ENCODE assay signal across 28 cellular contexts in genomic region chr5:174210927-174211326, GRCh38.
DNase-seq lines count a peak whose midpoint lies in the region; FAIRE-seq and TF ChIP-seq lines count a peak whose summit lies in the region.
"Had no signal": no experiment of that assay in that cellular context is flagged by ENCODE, and none has a peak within 500 bp of the region (broad histone marks: within the 10 kb centered on the region; RNA-seq: fewer than 3 reads in every experiment).

No MANE protein-coding gene starts in this region.

- no peaks in the 10 kb centered on the region for H3K9me3 ChIP-seq in iPS-20b (ENCODE audit: insufficient read depth, low read depth, low read length)
- H3K9me3 ChIP-seq in neural progenitor cell (ENCODE audit: low read depth) = no peaks in the 10 kb centered on the region
- no peaks in the 10 kb centered on the region for H3K9me3 ChIP-seq in kidney (ENCODE audit: control insufficient read depth in 1 of 2, low read length in 2 of 2)
- H3K9me3 ChIP-seq: A549, BLaER1 had no signal

- H3K4me2 ChIP-seq in neural progenitor cell = peak overlapping the region; percentile 51
- H3K4me2 ChIP-seq: A549, BLaER1 had no signal

- H3K9me3 Mint-ChIP-seq in brain (no peaks in the 10 kb centered on the region), neural progenitor cell (no peaks in the 10 kb centered on the region)

- peaks cover 7% of the 10 kb centered on the region; the same call in 1 of the 2 replicates for H3K4me1 ChIP-seq in iPS-20b (ENCODE audit: insufficient read depth, low read length)
- H3K4me1 ChIP-seq in neural progenitor cell = peaks cover 34% of the 10 kb centered on the region
- H3K4me1 ChIP-seq in kidney (ENCODE audit: control insufficient read depth in 1 of 2, insufficient read depth in 1 of 2, low read depth in 1 of 2, low read length in 2 of 2) = no peaks in the 10 kb centered on the region
- H3K4me1 ChIP-seq: A549, BLaER1 had no signal

- H3K36me3 ChIP-seq in iPS-20b (ENCODE audit: insufficient read depth, low read depth, low read length) (no peaks in the 10 kb centered on the region), neural progenitor cell (no peaks in the 10 kb centered on the region), kidney (ENCODE audit: control insufficient read depth in 1 of 2, insufficient read depth in 2 of 2, low read length in 2 of 2) (no peaks in the 10 kb centered on the region), brain microvascular endothelial cell (replicated peaks) (no peaks in the 10 kb centered on the region)
- H3K36me3 ChIP-seq: BE2C, BLaER1 had no signal

- H3F3A ChIP-seq in neural progenitor cell (ENCODE audit: low read depth) = peaks cover 6% of the 10 kb centered on the region

- DNase-seq in NCI-H2227 treated with DMSO at 0.1 percent for 48 hours (lab: John Stamatoyannopoulos, UW) = peak; percentile 3
- DNase-seq in NCI-H2227 (lab: John Stamatoyannopoulos, UW; ENCODE audit: unreplicated experiment) = no peak
- DNase-seq in neural progenitor cell (ENCODE audit: low spot score) = no peak
- no peak for DNase-seq in kidney
- no peak for DNase-seq in brain microvascular endothelial cell
- no peak for DNase-seq in NCI-H345 treated with DMSO at 0.1 percent for 48 hours (lab: John Stamatoyannopoulos, UW; ENCODE audit: unreplicated experiment)
- DNase-seq: BE2C; C1 segment of cervical spinal cord; CD4-positive, alpha-beta memory T cell; CD4-positive, CD25-positive, alpha-beta regulatory T cell; CD8-positive, alpha-beta memory T cell; COR-L47; DMS 273 treated with DMSO at 0.1 percent for 48 hours; DMS153; DMS53; DMS79; DND-41; EL; GDM1 had no signal

- in situ Hi-C loops in brain microvascular endothelial cell (cut with HindIII; ENCODE audit: low pct_ligation_motif_present, low sequenced_read_pairs) = no loop called here

- H3K9ac ChIP-seq in iPS-20b (ENCODE audit: low read depth, low read length) (0 out of 2 replicates have a peak overlapping the region, but pooled peaks have one; percentile 24), neural progenitor cell (no peak overlapping the region), kidney (ENCODE audit: low read length in 2 of 2) (no peak overlapping the region)
- H3K9ac ChIP-seq: BLaER1 had no signal

- TF ChIP-seq CTCF in brain (conservative IDR thresholded peaks at IDR 0.05) (no peak), neural progenitor cell (IDR thresholded peaks at IDR 0.05) (no peak), kidney (IDR thresholded peaks at IDR 0.05; ENCODE audit: borderline replicate concordance, extremely low read depth, insufficient read depth) (no peak), brain microvascular endothelial cell (IDR thresholded peaks at IDR 0.05; ENCODE audit: low read depth, low read length, missing control alignments) (no peak)

- H3K4me1 Mint-ChIP-seq in brain (peaks cover 24% of the 10 kb centered on the region), neural progenitor cell (peaks cover 29% of the 10 kb centered on the region)
- H3K4me1 Mint-ChIP-seq: CD14-positive monocyte; CD4-positive, alpha-beta memory T cell; CD4-positive, CD25-positive, alpha-beta regulatory T cell; CD8-positive, alpha-beta memory T cell had no signal

- H4K20me1 ChIP-seq in neural progenitor cell (ENCODE audit: low read depth) = no peaks in the 10 kb centered on the region
- H4K20me1 ChIP-seq: BLaER1 had no signal

- H3K4me3 Mint-ChIP-seq in brain (peak overlapping the region in 2 of 5 experiments; percentile 5 to 14), neural progenitor cell (no peak overlapping the region)
- H3K4me3 Mint-ChIP-seq: CD14-positive monocyte; CD4-positive, alpha-beta memory T cell; CD4-positive, CD25-positive, alpha-beta regulatory T cell; CD8-positive, alpha-beta memory T cell had no signal

- H3K36me3 Mint-ChIP-seq in brain (no peaks in the 10 kb centered on the region), neural progenitor cell (no peaks in the 10 kb centered on the region)
- H3K36me3 Mint-ChIP-seq: CD14-positive monocyte; CD4-positive, alpha-beta memory T cell; CD4-positive, CD25-positive, alpha-beta regulatory T cell; CD8-positive, alpha-beta memory T cell had no signal

- H3K27ac Mint-ChIP-seq in brain = peak overlapping the region in 4 of 5 experiments; percentile 44 to 86 (median 76)
- peak overlapping the region; percentile 16 for H3K27ac Mint-ChIP-seq in neural progenitor cell
- H3K27ac Mint-ChIP-seq: CD14-positive monocyte; CD4-positive, alpha-beta memory T cell; CD4-positive, CD25-positive, alpha-beta regulatory T cell; CD8-positive, alpha-beta memory T cell had no signal

- no peaks in the 10 kb centered on the region for H3K27me3 Mint-ChIP-seq in brain
- peaks cover 10% of the 10 kb centered on the region for H3K27me3 Mint-ChIP-seq in neural progenitor cell (ENCODE audit: insufficient read depth, low read depth)

- H3K27ac ChIP-seq in iPS-20b (ENCODE audit: low read length) (no peak overlapping the region), neural progenitor cell (no peak overlapping the region), kidney (ENCODE audit: low read depth in 2 of 2, low read length in 2 of 2) (no peak overlapping the region), brain microvascular endothelial cell (no peak overlapping the region)
- H3K27ac ChIP-seq: 22Rv1, A549, BLaER1 had no signal

- H3K27me3 ChIP-seq in iPS-20b (ENCODE audit: insufficient read depth, low read length) = no peaks in the 10 kb centered on the region
- no peaks in the 10 kb centered on the region for H3K27me3 ChIP-seq in neural progenitor cell
- H3K27me3 ChIP-seq in brain microvascular endothelial cell (replicated peaks) = no peaks in the 10 kb centered on the region
- H3K27me3 ChIP-seq: BE2C, BLaER1 had no signal

- no peak for FAIRE-seq in kidney (lab: Jason Lieb, UNC)
- FAIRE-seq: A549, GM12878, GM12892, GM18507 had no signal

- no peak overlapping the region for H2AFZ ChIP-seq in neural progenitor cell (replicated peaks)

- H3K4me3 ChIP-seq in iPS-20b (ENCODE audit: low read length) (no peak overlapping the region), neural progenitor cell (no peak overlapping the region), kidney (ENCODE audit: low read length in 2 of 2) (no peak overlapping the region), brain microvascular endothelial cell (ENCODE audit: low read depth, low read length) (no peak overlapping the region)
- H3K4me3 ChIP-seq: A549, BLaER1, GM12878 had no signal

- H3K79me2 ChIP-seq in neural progenitor cell (ENCODE audit: low read depth) = no peaks in the 10 kb centered on the region

- intact Hi-C loops in kidney (cut with DNase I) = no loop called here
